Comparison of ENCODE assay signal across 31 cellular contexts in genomic region chr7:80417211-80417793, GRCh38.
"Had no signal": no experiment of that assay in that cellular context is flagged by ENCODE, and none has a peak within 500 bp of the region (broad histone marks: within the 10 kb centered on the region; RNA-seq: fewer than 3 reads in every experiment).

No MANE protein-coding gene starts in this region.

- H3K9me3 Mint-ChIP-seq: activated B cell treated with CpG ODN at 0.5 μM for 24 hours; activated CD4-positive, alpha-beta T cell treated with anti-CD3 and anti-CD28 coated beads, Interleukin-2, amount 10 ng/mL, durations not matched to agents 24 days and 14 days; activated naive CD4-positive, alpha-beta T cell treated with anti-CD3 and anti-CD28 coated beads, Interleukin-2, amount 10 ng/mL, durations not matched to agents 7 days and 5 days; activated naive CD4-positive, alpha-beta T cell treated with anti-CD3 and anti-CD28 coated beads, Interleukin-2, amount 50 U/mL, for 72 hours; activated naive CD8-positive, alpha-beta T cell treated with anti-CD3 and anti-CD28 coated beads, Interleukin-2, amount 10 ng/mL, durations not matched to agents 7 days and 5 days; brain; T-helper 2 cell treated with Interferon-gamma antibody and Interleukin-4, amounts not matched to agents 5 μg/mL and 100 μg/mL, for 36 hours had no signal

- H3K4me3 ChIP-seq: ascending aorta, breast epithelium, cardiac muscle cell, colonic mucosa, esophagus squamous epithelium, gastroesophageal sphincter had no signal

- H3K4me3 Mint-ChIP-seq: activated B cell treated with CpG ODN at 0.5 μM for 24 hours; activated CD4-positive, alpha-beta memory T cell treated with anti-CD3 and anti-CD28 coated beads for 36 hours; activated CD4-positive, alpha-beta T cell treated with anti-CD3 and anti-CD28 coated beads for 36 hours; activated CD4-positive, alpha-beta T cell treated with anti-CD3 and anti-CD28 coated beads, Interleukin-2, amount 10 ng/mL, durations not matched to agents 24 days and 14 days; activated CD8-positive, alpha-beta memory T cell treated with anti-CD3 and anti-CD28 coated beads, Interleukin-2, amount 10 ng/mL, durations not matched to agents 7 days and 5 days; activated CD8-positive, alpha-beta T cell treated with anti-CD3 and anti-CD28 coated beads, Interleukin-2, amount 10 ng/mL, durations not matched to agents 7 days and 5 days; activated naive CD4-positive, alpha-beta T cell treated with anti-CD3 and anti-CD28 coated beads, Interleukin-2, amount 10 ng/mL, durations not matched to agents 7 days and 5 days; activated naive CD8-positive, alpha-beta T cell treated with anti-CD3 and anti-CD28 coated beads, Interleukin-2, amount 10 ng/mL, durations not matched to agents 7 days and 5 days; activated T-cell treated with anti-CD3 and anti-CD28 coated beads, Interleukin-2, amount 50 U/mL, for 72 hours; brain; central memory CD8-positive, alpha-beta T cell; T-helper 17 cell; T-helper 2 cell treated with Interferon-gamma antibody and Interleukin-4, amounts not matched to agents 5 μg/mL and 100 μg/mL, for 36 hours had no signal

- H3K4me1 ChIP-seq: ascending aorta, breast epithelium, colonic mucosa, esophagus squamous epithelium had no signal

- ATAC-seq: activated CD4-positive, alpha-beta T cell treated with anti-CD3 and anti-CD28 coated beads for 36 hours; activated CD8-positive, alpha-beta memory T cell treated with anti-CD3 and anti-CD28 coated beads, Interleukin-2, amount 10 ng/mL, durations not matched to agents 7 days and 5 days; activated CD8-positive, alpha-beta T cell treated with anti-CD3 and anti-CD28 coated beads, Interleukin-2, amount 10 ng/mL, durations not matched to agents 7 days and 5 days; activated naive CD4-positive, alpha-beta T cell treated with anti-CD3 and anti-CD28 coated beads, Interleukin-2, amount 50 U/mL, for 72 hours; activated T-cell treated with anti-CD3 and anti-CD28 coated beads, Interleukin-2, amount 50 U/mL, for 72 hours; gastroesophageal sphincter; T-helper 17 cell had no signal

- H3K4me1 Mint-ChIP-seq: activated B cell treated with CpG ODN at 0.5 μM for 24 hours; activated CD4-positive, alpha-beta T cell treated with anti-CD3 and anti-CD28 coated beads for 36 hours; activated CD4-positive, alpha-beta T cell treated with anti-CD3 and anti-CD28 coated beads, Interleukin-2, amount 10 ng/mL, durations not matched to agents 24 days and 14 days; activated CD8-positive, alpha-beta memory T cell treated with anti-CD3 and anti-CD28 coated beads, Interleukin-2, amount 10 ng/mL, durations not matched to agents 7 days and 5 days; activated naive CD4-positive, alpha-beta T cell treated with anti-CD3 and anti-CD28 coated beads, Interleukin-2, amount 10 ng/mL, durations not matched to agents 7 days and 5 days; activated naive CD8-positive, alpha-beta T cell treated with anti-CD3 and anti-CD28 coated beads, Interleukin-2, amount 10 ng/mL, durations not matched to agents 7 days and 5 days; central memory CD8-positive, alpha-beta T cell; T-helper 17 cell had no signal

- H3K36me3 Mint-ChIP-seq: activated CD4-positive, alpha-beta memory T cell treated with anti-CD3 and anti-CD28 coated beads for 36 hours; activated CD8-positive, alpha-beta memory T cell treated with anti-CD3 and anti-CD28 coated beads, Interleukin-2, amount 10 ng/mL, durations not matched to agents 7 days and 5 days; activated naive CD4-positive, alpha-beta T cell treated with anti-CD3 and anti-CD28 coated beads, Interleukin-2, amount 10 ng/mL, durations not matched to agents 7 days and 5 days; activated naive CD4-positive, alpha-beta T cell treated with anti-CD3 and anti-CD28 coated beads, Interleukin-2, amount 50 U/mL, for 72 hours; activated naive CD8-positive, alpha-beta T cell treated with anti-CD3 and anti-CD28 coated beads, Interleukin-2, amount 10 ng/mL, durations not matched to agents 7 days and 5 days; brain had no signal

- H3K27me3 Mint-ChIP-seq: activated B cell treated with CpG ODN at 0.5 μM for 24 hours; activated CD4-positive, alpha-beta memory T cell treated with anti-CD3 and anti-CD28 coated beads for 36 hours; activated CD4-positive, alpha-beta T cell treated with anti-CD3 and anti-CD28 coated beads for 36 hours; activated CD4-positive, alpha-beta T cell treated with anti-CD3 and anti-CD28 coated beads, Interleukin-2, amount 10 ng/mL, durations not matched to agents 24 days and 14 days; activated CD8-positive, alpha-beta memory T cell treated with anti-CD3 and anti-CD28 coated beads, Interleukin-2, amount 10 ng/mL, durations not matched to agents 7 days and 5 days; activated naive CD4-positive, alpha-beta T cell treated with anti-CD3 and anti-CD28 coated beads, Interleukin-2, amount 10 ng/mL, durations not matched to agents 7 days and 5 days; brain; central memory CD8-positive, alpha-beta T cell; T-helper 17 cell had no signal

- H3K9me3 ChIP-seq: ascending aorta, breast epithelium, colonic mucosa, gastroesophageal sphincter had no signal

- DNase-seq: activated B cell treated with CpG ODN at 0.5 μM for 24 hours; activated CD4-positive, alpha-beta memory T cell treated with anti-CD3 and anti-CD28 coated beads for 36 hours; activated CD4-positive, alpha-beta T cell treated with anti-CD3 and anti-CD28 coated beads for 36 hours; activated CD4-positive, alpha-beta T cell treated with anti-CD3 and anti-CD28 coated beads, Interleukin-2, amount 10 ng/mL, durations not matched to agents 24 days and 14 days; activated CD4-positive, CD25-positive, alpha-beta regulatory T cell treated with anti-CD3 and anti-CD28 coated beads, Interleukin-2, amount 50 U/mL, for 72 hours; activated CD8-positive, alpha-beta memory T cell treated with anti-CD3 and anti-CD28 coated beads, Interleukin-2, amount 10 ng/mL, durations not matched to agents 7 days and 5 days; activated CD8-positive, alpha-beta memory T cell treated with anti-CD3 and anti-CD28 coated beads, Interleukin-2, amount 50 U/mL, for 4 hours; activated CD8-positive, alpha-beta T cell treated with anti-CD3 and anti-CD28 coated beads, Interleukin-2, amount 10 ng/mL, durations not matched to agents 7 days and 5 days; activated gamma-delta T cell; activated naive CD4-positive, alpha-beta T cell; activated naive CD4-positive, alpha-beta T cell treated with anti-CD3 and anti-CD28 coated beads, Interleukin-2, amount 10 ng/mL, durations not matched to agents 7 days and 5 days; activated naive CD8-positive, alpha-beta T cell treated with anti-CD3 and anti-CD28 coated beads, Interleukin-2, amount 10 ng/mL, durations not matched to agents 7 days and 5 days; activated T-cell treated with anti-CD3 and anti-CD28 coated beads, Interleukin-2, amount 50 U/mL, for 1 hour; activated T-cell treated with anti-CD3 and anti-CD28 coated beads, Interleukin-2, amount 50 U/mL, for 72 hours; colonic mucosa; effector CD8-positive, alpha-beta T cell; esophagus squamous epithelium; foreskin melanocyte; head of caudate nucleus; T-helper 1 cell; T-helper 17 cell; T1000; WERI-Rb-1 had no signal

- H3K27ac Mint-ChIP-seq: activated B cell treated with CpG ODN at 0.5 μM for 24 hours; activated CD4-positive, alpha-beta memory T cell treated with anti-CD3 and anti-CD28 coated beads for 36 hours; activated CD4-positive, alpha-beta T cell treated with anti-CD3 and anti-CD28 coated beads for 36 hours; activated CD4-positive, alpha-beta T cell treated with anti-CD3 and anti-CD28 coated beads, Interleukin-2, amount 10 ng/mL, durations not matched to agents 24 days and 14 days; activated CD8-positive, alpha-beta memory T cell treated with anti-CD3 and anti-CD28 coated beads, Interleukin-2, amount 10 ng/mL, durations not matched to agents 7 days and 5 days; activated CD8-positive, alpha-beta T cell treated with anti-CD3 and anti-CD28 coated beads, Interleukin-2, amount 10 ng/mL, durations not matched to agents 7 days and 5 days; activated naive CD4-positive, alpha-beta T cell treated with anti-CD3 and anti-CD28 coated beads, Interleukin-2, amount 10 ng/mL, durations not matched to agents 7 days and 5 days; activated naive CD4-positive, alpha-beta T cell treated with anti-CD3 and anti-CD28 coated beads, Interleukin-2, amount 50 U/mL, for 72 hours; activated naive CD8-positive, alpha-beta T cell treated with anti-CD3 and anti-CD28 coated beads, Interleukin-2, amount 10 ng/mL, durations not matched to agents 7 days and 5 days; activated T-cell treated with anti-CD3 and anti-CD28 coated beads, Interleukin-2, amount 50 U/mL, for 72 hours; brain; T-helper 17 cell; T-helper 2 cell treated with Interferon-gamma antibody and Interleukin-4, amounts not matched to agents 5 μg/mL and 100 μg/mL, for 36 hours had no signal

- H3K27me3 ChIP-seq: ascending aorta, breast epithelium, cardiac muscle cell, colonic mucosa, esophagus squamous epithelium, gastroesophageal sphincter had no signal

- H3K36me3 ChIP-seq: ascending aorta, breast epithelium, cardiac muscle cell, colonic mucosa, esophagus squamous epithelium, gastroesophageal sphincter, WERI-Rb-1 had no signal
